ENCODE assay signal across 1 cellular context in the genomic region with DNA sequence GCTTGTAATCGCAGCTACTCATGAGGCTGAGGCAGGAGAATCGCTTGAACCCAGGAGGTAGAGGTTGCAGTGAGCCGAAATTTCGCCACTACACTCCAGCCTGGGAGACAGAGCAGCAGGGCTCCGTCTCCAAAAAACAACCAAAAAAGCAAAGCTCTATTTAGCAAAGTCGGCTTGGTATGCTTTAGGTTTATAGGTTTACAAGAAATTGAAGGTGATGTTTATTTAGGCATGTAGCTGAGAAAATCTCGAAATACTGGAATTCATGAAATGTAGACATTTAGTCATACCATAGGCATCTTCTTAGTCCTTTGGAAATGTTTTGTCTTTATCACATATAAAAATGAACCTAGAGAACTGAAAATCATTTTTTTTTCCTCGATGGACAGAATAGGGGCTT.
TF ChIP-seq lines count a peak whose summit lies in the region.

No MANE protein-coding gene starts in this region.

TF ChIP-seq in WTC11, 78 proteins besides CTCF, POLR2A, EP300 and RAD21:
- TF ChIP-seq HMGA2 (CRISPR knock-in tag; IDR thresholded peaks at IDR 0.05) (no peak), ZNF396 (CRISPR knock-in tag; IDR thresholded peaks at IDR 0.05; ENCODE audit: borderline replicate concordance) (no peak), PRRX2 (CRISPR knock-in tag; IDR thresholded peaks at IDR 0.05) (no peak), NR1H2 (CRISPR knock-in tag; IDR thresholded peaks at IDR 0.05) (no peak), OVOL2 (CRISPR knock-in tag; IDR thresholded peaks at IDR 0.05; ENCODE audit: borderline replicate concordance) (no peak), JAZF1 (CRISPR knock-in tag; IDR thresholded peaks at IDR 0.05) (no peak), CREB1 (CRISPR knock-in tag; IDR thresholded peaks at IDR 0.05) (no peak), JUN (CRISPR knock-in tag; IDR thresholded peaks at IDR 0.05) (no peak), NFATC4 (CRISPR knock-in tag; IDR thresholded peaks at IDR 0.05) (no peak), ETV6 (CRISPR knock-in tag; IDR thresholded peaks at IDR 0.05) (no peak), SMAD3 (CRISPR knock-in tag; IDR thresholded peaks at IDR 0.05; ENCODE audit: borderline replicate concordance) (no peak), TEAD4 (CRISPR knock-in tag; IDR thresholded peaks at IDR 0.05) (no peak)
- TF ChIP-seq, protein P1, sequence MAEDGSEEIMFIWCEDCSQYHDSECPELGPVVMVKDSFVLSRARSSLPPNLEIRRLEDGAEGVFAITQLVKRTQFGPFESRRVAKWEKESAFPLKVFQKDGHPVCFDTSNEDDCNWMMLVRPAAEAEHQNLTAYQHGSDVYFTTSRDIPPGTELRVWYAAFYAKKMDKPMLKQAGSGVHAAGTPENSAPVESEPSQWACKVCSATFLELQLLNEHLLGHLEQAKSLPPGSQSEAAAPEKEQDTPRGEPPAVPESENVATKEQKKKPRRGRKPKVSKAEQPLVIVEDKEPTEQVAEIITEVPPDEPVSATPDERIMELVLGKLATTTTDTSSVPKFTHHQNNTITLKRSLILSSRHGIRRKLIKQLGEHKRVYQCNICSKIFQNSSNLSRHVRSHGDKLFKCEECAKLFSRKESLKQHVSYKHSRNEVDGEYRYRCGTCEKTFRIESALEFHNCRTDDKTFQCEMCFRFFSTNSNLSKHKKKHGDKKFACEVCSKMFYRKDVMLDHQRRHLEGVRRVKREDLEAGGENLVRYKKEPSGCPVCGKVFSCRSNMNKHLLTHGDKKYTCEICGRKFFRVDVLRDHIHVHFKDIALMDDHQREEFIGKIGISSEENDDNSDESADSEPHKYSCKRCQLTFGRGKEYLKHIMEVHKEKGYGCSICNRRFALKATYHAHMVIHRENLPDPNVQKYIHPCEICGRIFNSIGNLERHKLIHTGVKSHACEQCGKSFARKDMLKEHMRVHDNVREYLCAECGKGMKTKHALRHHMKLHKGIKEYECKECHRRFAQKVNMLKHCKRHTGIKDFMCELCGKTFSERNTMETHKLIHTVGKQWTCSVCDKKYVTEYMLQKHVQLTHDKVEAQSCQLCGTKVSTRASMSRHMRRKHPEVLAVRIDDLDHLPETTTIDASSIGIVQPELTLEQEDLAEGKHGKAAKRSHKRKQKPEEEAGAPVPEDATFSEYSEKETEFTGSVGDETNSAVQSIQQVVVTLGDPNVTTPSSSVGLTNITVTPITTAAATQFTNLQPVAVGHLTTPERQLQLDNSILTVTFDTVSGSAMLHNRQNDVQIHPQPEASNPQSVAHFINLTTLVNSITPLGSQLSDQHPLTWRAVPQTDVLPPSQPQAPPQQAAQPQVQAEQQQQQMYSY (CRISPR knock-in tag; IDR thresholded peaks at IDR 0.05): no peak
- TF ChIP-seq, protein P2, sequence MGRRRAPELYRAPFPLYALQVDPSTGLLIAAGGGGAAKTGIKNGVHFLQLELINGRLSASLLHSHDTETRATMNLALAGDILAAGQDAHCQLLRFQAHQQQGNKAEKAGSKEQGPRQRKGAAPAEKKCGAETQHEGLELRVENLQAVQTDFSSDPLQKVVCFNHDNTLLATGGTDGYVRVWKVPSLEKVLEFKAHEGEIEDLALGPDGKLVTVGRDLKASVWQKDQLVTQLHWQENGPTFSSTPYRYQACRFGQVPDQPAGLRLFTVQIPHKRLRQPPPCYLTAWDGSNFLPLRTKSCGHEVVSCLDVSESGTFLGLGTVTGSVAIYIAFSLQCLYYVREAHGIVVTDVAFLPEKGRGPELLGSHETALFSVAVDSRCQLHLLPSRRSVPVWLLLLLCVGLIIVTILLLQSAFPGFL (CRISPR knock-in tag; IDR thresholded peaks at IDR 0.05; ENCODE audit: borderline replicate concordance): no peak
- TF ChIP-seq, protein P3, sequence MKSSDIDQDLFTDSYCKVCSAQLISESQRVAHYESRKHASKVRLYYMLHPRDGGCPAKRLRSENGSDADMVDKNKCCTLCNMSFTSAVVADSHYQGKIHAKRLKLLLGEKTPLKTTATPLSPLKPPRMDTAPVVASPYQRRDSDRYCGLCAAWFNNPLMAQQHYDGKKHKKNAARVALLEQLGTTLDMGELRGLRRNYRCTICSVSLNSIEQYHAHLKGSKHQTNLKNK (CRISPR knock-in tag; IDR thresholded peaks at IDR 0.05): no peak
- TF ChIP-seq, protein P4, sequence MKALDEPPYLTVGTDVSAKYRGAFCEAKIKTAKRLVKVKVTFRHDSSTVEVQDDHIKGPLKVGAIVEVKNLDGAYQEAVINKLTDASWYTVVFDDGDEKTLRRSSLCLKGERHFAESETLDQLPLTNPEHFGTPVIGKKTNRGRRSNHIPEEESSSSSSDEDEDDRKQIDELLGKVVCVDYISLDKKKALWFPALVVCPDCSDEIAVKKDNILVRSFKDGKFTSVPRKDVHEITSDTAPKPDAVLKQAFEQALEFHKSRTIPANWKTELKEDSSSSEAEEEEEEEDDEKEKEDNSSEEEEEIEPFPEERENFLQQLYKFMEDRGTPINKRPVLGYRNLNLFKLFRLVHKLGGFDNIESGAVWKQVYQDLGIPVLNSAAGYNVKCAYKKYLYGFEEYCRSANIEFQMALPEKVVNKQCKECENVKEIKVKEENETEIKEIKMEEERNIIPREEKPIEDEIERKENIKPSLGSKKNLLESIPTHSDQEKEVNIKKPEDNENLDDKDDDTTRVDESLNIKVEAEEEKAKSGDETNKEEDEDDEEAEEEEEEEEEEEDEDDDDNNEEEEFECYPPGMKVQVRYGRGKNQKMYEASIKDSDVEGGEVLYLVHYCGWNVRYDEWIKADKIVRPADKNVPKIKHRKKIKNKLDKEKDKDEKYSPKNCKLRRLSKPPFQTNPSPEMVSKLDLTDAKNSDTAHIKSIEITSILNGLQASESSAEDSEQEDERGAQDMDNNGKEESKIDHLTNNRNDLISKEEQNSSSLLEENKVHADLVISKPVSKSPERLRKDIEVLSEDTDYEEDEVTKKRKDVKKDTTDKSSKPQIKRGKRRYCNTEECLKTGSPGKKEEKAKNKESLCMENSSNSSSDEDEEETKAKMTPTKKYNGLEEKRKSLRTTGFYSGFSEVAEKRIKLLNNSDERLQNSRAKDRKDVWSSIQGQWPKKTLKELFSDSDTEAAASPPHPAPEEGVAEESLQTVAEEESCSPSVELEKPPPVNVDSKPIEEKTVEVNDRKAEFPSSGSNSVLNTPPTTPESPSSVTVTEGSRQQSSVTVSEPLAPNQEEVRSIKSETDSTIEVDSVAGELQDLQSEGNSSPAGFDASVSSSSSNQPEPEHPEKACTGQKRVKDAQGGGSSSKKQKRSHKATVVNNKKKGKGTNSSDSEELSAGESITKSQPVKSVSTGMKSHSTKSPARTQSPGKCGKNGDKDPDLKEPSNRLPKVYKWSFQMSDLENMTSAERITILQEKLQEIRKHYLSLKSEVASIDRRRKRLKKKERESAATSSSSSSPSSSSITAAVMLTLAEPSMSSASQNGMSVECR (CRISPR knock-in tag; IDR thresholded peaks at IDR 0.05; ENCODE audit: borderline replicate concordance): no peak
